ENCODE assay signal across 29 cellular contexts in the genomic region with DNA sequence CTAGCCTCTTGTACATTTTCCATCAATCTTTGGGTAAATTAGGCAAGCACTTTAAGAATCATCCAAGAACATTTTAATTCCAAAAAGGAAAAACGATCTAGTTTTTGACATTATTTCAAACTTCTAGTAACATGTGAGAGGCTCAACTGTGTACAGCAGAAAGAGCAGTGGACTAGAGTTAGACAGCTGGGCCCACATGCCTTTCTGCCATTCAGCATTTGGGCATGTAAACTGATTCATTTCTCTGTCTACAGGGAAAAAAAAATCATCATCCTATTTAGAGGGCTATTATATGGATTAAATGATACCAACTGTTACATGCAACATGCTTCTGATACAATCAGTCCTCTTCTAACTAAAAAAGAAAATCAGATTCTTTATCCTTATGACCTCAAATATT. TPM values are rescaled to one million over a fixed set of nuclear protein-coding genes. Genes with fewer than 3 reads are reported as not detected.
DNase-seq lines count a peak whose midpoint lies in the region; ATAC-seq, FAIRE-seq and TF ChIP-seq lines count a peak whose summit lies in the region.
"Had no signal": no experiment of that assay in that cellular context is flagged by ENCODE, and none has a peak within 500 bp of the region (broad histone marks: within the 10 kb centered on the region; RNA-seq: fewer than 3 reads in every experiment).

No MANE protein-coding gene starts in this region.

- H3K36me3 Mint-ChIP-seq in progenitor cell of endocrine pancreas (ENCODE audit: insufficient read depth) = peaks cover 1% of the 10 kb centered on the region
- H3K36me3 Mint-ChIP-seq: stimulated activated effector memory CD8-positive, alpha-beta T cell treated with anti-CD3 and anti-CD28 coated beads, Interleukin-12 subunit alpha, Interleukin-12 subunit beta, amount 100 ng/mL, for 72 hours had no signal

- H3K4me1 Mint-ChIP-seq in progenitor cell of endocrine pancreas (ENCODE audit: low read depth) = peaks cover 33% of the 10 kb centered on the region

- no peaks in the 10 kb centered on the region for H3K9me3 ChIP-seq in fibroblast of lung (ENCODE audit: control insufficient read depth, insufficient read depth, low read depth, low read length)
- no peaks in the 10 kb centered on the region for H3K9me3 ChIP-seq in pancreas
- H3K9me3 ChIP-seq: BE2C, heart left ventricle, spleen had no signal

- DNase-seq in DMS 273 (lab: John Stamatoyannopoulos, UW; ENCODE audit: unreplicated experiment) (peak; percentile 23), DMS 273 treated with DMSO at 0.1 percent for 48 hours (lab: John Stamatoyannopoulos, UW) (no peak), NCI-H524 (lab: John Stamatoyannopoulos, UW) (peak; percentile 41 to 71), fibroblast of lung (ENCODE audit: low read depth in 2 of 2) (peak in 1 of 2 donors; percentile 51), progenitor cell of endocrine pancreas (ENCODE audit: low spot score, unreplicated experiment) (no peak), pancreas (no peak), glomerular visceral epithelial cell (ENCODE audit: extremely low spot score) (no peak)
- DNase-seq: activated CD4-positive, alpha-beta T cell treated with anti-CD3 and anti-CD28 coated beads, Interleukin-2, amount 50 U/mL, for 1 hour; activated CD8-positive, alpha-beta memory T cell treated with anti-CD3 and anti-CD28 coated beads, Interleukin-2, amount 10 ng/mL, durations not matched to agents 7 days and 5 days; activated naive CD4-positive, alpha-beta T cell treated with Interleukin-2 at 50 U/mL for 16 hours; activated T-cell treated with anti-CD3 and anti-CD28 coated beads, Interleukin-2, amount 50 U/mL, for 72 hours; aorta; BE2C; cortex of kidney; heart left ventricle; KBM-7; mammary epithelial cell; NCI-H1436 treated with DMSO at 0.1 percent for 48 hours; NCI-H748 treated with DMSO at 0.1 percent for 48 hours; nucleus accumbens; spleen; stimulated activated CD4-positive, alpha-beta T cell treated with anti-CD3 and anti-CD28 coated beads, Interleukin-2, amount 100 ng/mL, for 48 hours; substantia nigra had no signal

- no peak overlapping the region for H2AFZ ChIP-seq in fibroblast of lung (ENCODE audit: low read length)

- no peak for ATAC-seq in pancreas
- ATAC-seq in GM19328 (IDR thresholded peaks at IDR 0.05; ENCODE audit: unreplicated experiment) = no peak
- ATAC-seq: activated CD8-positive, alpha-beta memory T cell treated with anti-CD3 and anti-CD28 coated beads, Interleukin-2, amount 10 ng/mL, durations not matched to agents 7 days and 5 days; activated T-cell treated with anti-CD3 and anti-CD28 coated beads, Interleukin-2, amount 50 U/mL, for 72 hours; heart left ventricle; SK-N-SH treated with all-trans-retinoic acid at 6 μM for 48 hours; stimulated activated effector memory CD8-positive, alpha-beta T cell treated with anti-CD3 and anti-CD28 coated beads, Interleukin-12 subunit alpha, Interleukin-12 subunit beta, amount 100 ng/mL, for 72 hours had no signal

- WGBS in pancreas, 2 donors = 51 to 58% methylated on average over 1 of the region's 1 CpG

- H3K9ac ChIP-seq in fibroblast of lung (ENCODE audit: insufficient read depth, low read length) = no peak overlapping the region

- H3K4me2 ChIP-seq in fibroblast of lung (ENCODE audit: extremely low read depth, insufficient read depth, low read length) = peak overlapping the region; percentile 8

- TF ChIP-seq CTCF in fibroblast of lung (conservative IDR thresholded peaks at IDR 0.05 in 1 of 2, IDR thresholded peaks at IDR 0.05 in 1 of 2; ENCODE audit: low read depth in 1 of 2, low read length in 2 of 2) (no peak), progenitor cell of endocrine pancreas (IDR thresholded peaks at IDR 0.05; ENCODE audit: unreplicated experiment) (no peak), pancreas (IDR thresholded peaks at IDR 0.05) (no peak)

- intact Hi-C loops in pancreas (cut with DNase I) = no loop called here

- H3K27me3 Mint-ChIP-seq in progenitor cell of endocrine pancreas = no peaks in the 10 kb centered on the region
- H3K27me3 Mint-ChIP-seq: activated CD8-positive, alpha-beta memory T cell treated with anti-CD3 and anti-CD28 coated beads, Interleukin-2, amount 10 ng/mL, durations not matched to agents 7 days and 5 days had no signal

- peaks cover 3% of the 10 kb centered on the region for H3K9me3 Mint-ChIP-seq in progenitor cell of endocrine pancreas (ENCODE audit: low read depth)
- H3K9me3 Mint-ChIP-seq: activated T-cell treated with anti-CD3 and anti-CD28 coated beads, Interleukin-2, amount 50 U/mL, for 72 hours; stimulated activated effector memory CD8-positive, alpha-beta T cell treated with anti-CD3 and anti-CD28 coated beads, Interleukin-12 subunit alpha, Interleukin-12 subunit beta, amount 100 ng/mL, for 72 hours had no signal

- H3K36me3 ChIP-seq in fibroblast of lung (ENCODE audit: control insufficient read depth, insufficient read depth, low read length) (no peaks in the 10 kb centered on the region), pancreas (no peaks in the 10 kb centered on the region)
- H3K36me3 ChIP-seq: BE2C, heart left ventricle, spleen had no signal

- peaks cover 97% of the 10 kb centered on the region for H3K79me2 ChIP-seq in fibroblast of lung (ENCODE audit: control insufficient read depth, insufficient read depth, low read length)

- peaks cover 2% of the 10 kb centered on the region for H3K4me1 ChIP-seq in fibroblast of lung (ENCODE audit: control insufficient read depth, extremely low read depth, insufficient read depth, low read length)
- H3K4me1 ChIP-seq in pancreas = peaks cover 8 to 18% (median 12%) of the 10 kb centered on the region in 3 donors
- H3K4me1 ChIP-seq: BE2C had no signal

- no peak overlapping the region for H3K27ac ChIP-seq in fibroblast of lung (ENCODE audit: insufficient read depth, low read length)
- H3K27ac ChIP-seq in pancreas = no peak overlapping the region
- H3K27ac ChIP-seq: 22Rv1, heart left ventricle, spleen, VCaP had no signal

- H3K27ac Mint-ChIP-seq in progenitor cell of endocrine pancreas = peak overlapping the region; percentile 3
- H3K27ac Mint-ChIP-seq: activated CD8-positive, alpha-beta memory T cell treated with anti-CD3 and anti-CD28 coated beads, Interleukin-2, amount 10 ng/mL, durations not matched to agents 7 days and 5 days; activated T-cell treated with anti-CD3 and anti-CD28 coated beads, Interleukin-2, amount 50 U/mL, for 72 hours; stimulated activated effector memory CD8-positive, alpha-beta T cell treated with anti-CD3 and anti-CD28 coated beads, Interleukin-12 subunit alpha, Interleukin-12 subunit beta, amount 100 ng/mL, for 72 hours; T-helper 2 cell treated with Interferon-gamma antibody and Interleukin-4, amounts not matched to agents 5 μg/mL and 100 μg/mL, for 36 hours had no signal

- H3K27me3 ChIP-seq in fibroblast of lung (ENCODE audit: control insufficient read depth, insufficient read depth, low read length) = no peaks in the 10 kb centered on the region
- H3K27me3 ChIP-seq in pancreas = no peaks in the 10 kb centered on the region
- H3K27me3 ChIP-seq: BE2C, heart left ventricle, spleen had no signal

- no peak overlapping the region for H3K4me3 Mint-ChIP-seq in progenitor cell of endocrine pancreas (ENCODE audit: low read depth)
- H3K4me3 Mint-ChIP-seq: activated CD8-positive, alpha-beta memory T cell treated with anti-CD3 and anti-CD28 coated beads, Interleukin-2, amount 10 ng/mL, durations not matched to agents 7 days and 5 days; activated T-cell treated with anti-CD3 and anti-CD28 coated beads, Interleukin-2, amount 50 U/mL, for 72 hours; stimulated activated effector memory CD8-positive, alpha-beta T cell treated with anti-CD3 and anti-CD28 coated beads, Interleukin-12 subunit alpha, Interleukin-12 subunit beta, amount 100 ng/mL, for 72 hours; T-helper 2 cell treated with Interferon-gamma antibody and Interleukin-4, amounts not matched to agents 5 μg/mL and 100 μg/mL, for 36 hours had no signal

- no peak for FAIRE-seq in pancreas (lab: Jason Lieb, UNC)

- no peak overlapping the region for H3K4me3 ChIP-seq in fibroblast of lung (replicated peaks in 1 of 4; ENCODE audit: control extremely low read depth in 1 of 4, insufficient read depth in 1 of 4, low read depth in 3 of 4, low read length in 4 of 4)
- H3K4me3 ChIP-seq in pancreas = no peak overlapping the region
- H3K4me3 ChIP-seq: heart left ventricle, spleen had no signal

- H4K20me1 ChIP-seq in fibroblast of lung (ENCODE audit: control insufficient read depth, extremely low read depth, insufficient read depth, low read length) = no peaks in the 10 kb centered on the region

RNA-seq across cellular contexts. Expression of gene ATP2B1, which starts 17.7 kb away (rescaled TPM):
- total RNA-seq in fibroblast of lung (101 and 141 TPM in 2 replicates), progenitor cell of endocrine pancreas (105 and 110 TPM in 2 replicates), pancreas (10 to 100 TPM; 11.4 to 22.4 (median 15.8) TPM)
- polyA plus RNA-seq in fibroblast of lung (43.0 and 64.3 TPM in 2 replicates), pancreas (10 to 100 TPM in 1 of 2 donors, 1 to 10 TPM in 1; 4.3 to 12.9 TPM)
- polyA plus RNA-seq in fibroblast of lung (2012) = 39.8 and 57.0 TPM in 2 replicates
- polyA minus RNA-seq in fibroblast of lung (ENCODE audit: low replicate concordance) = 7.4 and 17.9 TPM in 2 replicates

Comparison
In these comparisons a context has a peak if more than half of its experiments do, and no peak if none do; other contexts are left out.
1. DNase-seq: peak in DMS 273 (single experiment) and NCI-H524 (2 of 2); none in DMS 273 treated with DMSO at 0.1 percent for 48 hours (single experiment), progenitor cell of endocrine pancreas (single experiment), pancreas (0 of 6) and glomerular visceral epithelial cell (single experiment).